21 cellular contexts compared by ENCODE assay signal in genomic region chr16:81770008-81770407, GRCh38. TPM values are rescaled to one million over a fixed set of nuclear protein-coding genes. Genes with fewer than 3 reads are reported as not detected.
DNase-seq lines count a peak whose midpoint lies in the region; ATAC-seq and TF ChIP-seq lines count a peak whose summit lies in the region.
"Had no signal": no experiment of that assay in that cellular context is flagged by ENCODE, and none has a peak within 500 bp of the region (broad histone marks: within the 10 kb centered on the region; RNA-seq: fewer than 3 reads in every experiment).

No MANE protein-coding gene starts in this region.

- H3K27ac Mint-ChIP-seq in memory B cell, result no peak overlapping the region
- H3K27ac Mint-ChIP-seq in stimulated activated memory B cell treated with anti-CD40 and anti-IgM and Interleukin-4, amounts not matched to agents 10 μg/mL and 1 μg/mL and 100 μg/mL, for 72 hours, result peak overlapping the region; percentile 68
- H3K27ac Mint-ChIP-seq in activated T-helper 2 cell treated with anti-CD3 and anti-CD28 coated beads, Interferon-gamma antibody, Interleukin-2, Interleukin-4, amounts not matched to agents 10 μg/mL and 5 μg/mL and 100 μg/mL, durations not matched to agents 14 hours and 24 hours and 36 hours, result no peak overlapping the region
- H3K27ac Mint-ChIP-seq: CD4-positive, alpha-beta memory T cell had no signal

- H3K4me3 Mint-ChIP-seq in memory B cell, result no peak overlapping the region
- peak overlapping the region; percentile 9 for H3K4me3 Mint-ChIP-seq in stimulated activated memory B cell treated with anti-CD40 and anti-IgM and Interleukin-4, amounts not matched to agents 10 μg/mL and 1 μg/mL and 100 μg/mL, for 72 hours
- H3K4me3 Mint-ChIP-seq in activated T-helper 2 cell treated with anti-CD3 and anti-CD28 coated beads, Interferon-gamma antibody, Interleukin-2, Interleukin-4, amounts not matched to agents 10 μg/mL and 5 μg/mL and 100 μg/mL, durations not matched to agents 14 hours and 24 hours and 36 hours (ENCODE audit: low read depth), result no peak overlapping the region
- H3K4me3 Mint-ChIP-seq: CD4-positive, alpha-beta memory T cell had no signal

- H3K9ac ChIP-seq in BLaER1, result no peak overlapping the region
- no peak overlapping the region for H3K9ac ChIP-seq in OCI-LY1 (ENCODE audit: low read length)

- intact Hi-C loops in activated T-helper 2 cell treated with anti-CD3 and anti-CD28 coated beads, Interferon-gamma antibody, Interleukin-2, Interleukin-4, amounts not matched to agents 10 μg/mL and 5 μg/mL and 100 μg/mL, durations not matched to agents 14 hours and 24 hours and 36 hours (cut with micrococcal nuclease), result no loop called here

- H3K4me2 ChIP-seq in BLaER1 (peak overlapping the region; percentile 34), OCI-LY1 (ENCODE audit: low read length) (peak overlapping the region; percentile 11; the same call in 1 of the 2 replicates)

- H3K4me1 ChIP-seq in BLaER1, result peaks cover 48% of the 10 kb centered on the region
- peaks cover 48% of the 10 kb centered on the region for H3K4me1 ChIP-seq in OCI-LY1 (ENCODE audit: insufficient read depth, low read length, severe bottlenecking)
- H3K4me1 ChIP-seq: SJCRH30 had no signal

- peaks cover 8% of the 10 kb centered on the region for H3K36me3 Mint-ChIP-seq in memory B cell
- peaks cover 2% of the 10 kb centered on the region for H3K36me3 Mint-ChIP-seq in stimulated activated memory B cell treated with anti-CD40 and anti-IgM and Interleukin-4, amounts not matched to agents 10 μg/mL and 1 μg/mL and 100 μg/mL, for 72 hours
- H3K36me3 Mint-ChIP-seq in activated T-helper 2 cell treated with anti-CD3 and anti-CD28 coated beads, Interferon-gamma antibody, Interleukin-2, Interleukin-4, amounts not matched to agents 10 μg/mL and 5 μg/mL and 100 μg/mL, durations not matched to agents 14 hours and 24 hours and 36 hours (ENCODE audit: low read depth), result no peaks in the 10 kb centered on the region
- H3K36me3 Mint-ChIP-seq: CD4-positive, alpha-beta memory T cell had no signal

- H3K9me3 ChIP-seq in BLaER1 (no peaks in the 10 kb centered on the region), OCI-LY1 (ENCODE audit: low read length) (no peaks in the 10 kb centered on the region)
- H3K9me3 ChIP-seq: SJCRH30 had no signal

- H3K27me3 ChIP-seq in BLaER1 (no peaks in the 10 kb centered on the region), OCI-LY1 (ENCODE audit: insufficient read depth, low read length) (no peaks in the 10 kb centered on the region)
- H3K27me3 ChIP-seq: SJCRH30 had no signal

- DNase-seq in memory B cell (ENCODE audit: low spot score in 2 of 2) (no peak), NCI-H524 (lab: John Stamatoyannopoulos, UW) (no peak)
- no peak for DNase-seq in activated T-helper 2 cell treated with anti-CD3 and anti-CD28 coated beads, Interferon-gamma antibody, Interleukin-2, Interleukin-4, amounts not matched to agents 10 μg/mL and 5 μg/mL and 100 μg/mL, durations not matched to agents 14 hours and 24 hours and 36 hours (ENCODE audit: low spot score)
- DNase-seq: 8988T; C1 segment of cervical spinal cord; CD4-positive, alpha-beta memory T cell; COR-L47; Karpas-422; NCI-H1092; NCI-H1417 treated with DMSO at 0.1 percent for 48 hours; NCI-H1694 treated with DMSO at 0.1 percent for 48 hours; NCI-H2081; NCI-H2227 treated with DMSO at 0.1 percent for 48 hours; NCI-H69; SJCRH30 had no signal

- peaks cover under 1% of the 10 kb centered on the region for H3F3A ChIP-seq in OCI-LY1 (ENCODE audit: insufficient read depth, low read length)

- no peaks in the 10 kb centered on the region for H3K9me2 ChIP-seq in OCI-LY1 (ENCODE audit: low read depth, low read length)

- no peaks in the 10 kb centered on the region for H3K27me3 Mint-ChIP-seq in memory B cell
- H3K27me3 Mint-ChIP-seq in stimulated activated memory B cell treated with anti-CD40 and anti-IgM and Interleukin-4, amounts not matched to agents 10 μg/mL and 1 μg/mL and 100 μg/mL, for 72 hours, result no peaks in the 10 kb centered on the region
- peaks cover 11% of the 10 kb centered on the region for H3K27me3 Mint-ChIP-seq in activated T-helper 2 cell treated with anti-CD3 and anti-CD28 coated beads, Interferon-gamma antibody, Interleukin-2, Interleukin-4, amounts not matched to agents 10 μg/mL and 5 μg/mL and 100 μg/mL, durations not matched to agents 14 hours and 24 hours and 36 hours (ENCODE audit: low read depth)

- H3K4me3 ChIP-seq in BLaER1 (no peak overlapping the region), OCI-LY1 (ENCODE audit: low read depth, low read length, poor library complexity, severe bottlenecking) (no peak overlapping the region)
- H3K4me3 ChIP-seq: SJCRH30 had no signal

- H3K79me2 ChIP-seq in OCI-LY1 (ENCODE audit: insufficient read depth, low read length), result no peaks in the 10 kb centered on the region

- no peak for TF ChIP-seq CTCF in OCI-LY1 (IDR thresholded peaks at IDR 0.05; ENCODE audit: low read length)

- H3K36me3 ChIP-seq in BLaER1 (no peaks in the 10 kb centered on the region), OCI-LY1 (ENCODE audit: insufficient read depth, low read length) (peaks cover 15% of the 10 kb centered on the region)
- H3K36me3 ChIP-seq: SJCRH30 had no signal

- ATAC-seq in memory B cell (ENCODE audit: low read depth) (peak; percentile 51), HG02852 (IDR thresholded peaks at IDR 0.05; ENCODE audit: unreplicated experiment) (no peak)
- no peak for ATAC-seq in stimulated activated memory B cell treated with anti-CD40 and anti-IgM and Interleukin-4, amounts not matched to agents 10 μg/mL and 1 μg/mL and 100 μg/mL, for 72 hours
- ATAC-seq: HCT116, SK-N-SH treated with all-trans-retinoic acid at 6 μM for 48 hours had no signal

- peaks cover 38% of the 10 kb centered on the region for H3K4me1 Mint-ChIP-seq in memory B cell
- peaks cover 64% of the 10 kb centered on the region for H3K4me1 Mint-ChIP-seq in stimulated activated memory B cell treated with anti-CD40 and anti-IgM and Interleukin-4, amounts not matched to agents 10 μg/mL and 1 μg/mL and 100 μg/mL, for 72 hours
- H3K4me1 Mint-ChIP-seq in activated T-helper 2 cell treated with anti-CD3 and anti-CD28 coated beads, Interferon-gamma antibody, Interleukin-2, Interleukin-4, amounts not matched to agents 10 μg/mL and 5 μg/mL and 100 μg/mL, durations not matched to agents 14 hours and 24 hours and 36 hours (ENCODE audit: low read depth), result no peaks in the 10 kb centered on the region
- H3K4me1 Mint-ChIP-seq: CD4-positive, alpha-beta memory T cell had no signal

- H3K27ac ChIP-seq in BLaER1 (no peak overlapping the region), OCI-LY1 (ENCODE audit: low read depth, low read length, poor library complexity, severe bottlenecking) (peak overlapping the region; percentile 73)
- H3K27ac ChIP-seq: SJCRH30 had no signal

- no peaks in the 10 kb centered on the region for H3K9me3 Mint-ChIP-seq in memory B cell
- no peaks in the 10 kb centered on the region for H3K9me3 Mint-ChIP-seq in stimulated activated memory B cell treated with anti-CD40 and anti-IgM and Interleukin-4, amounts not matched to agents 10 μg/mL and 1 μg/mL and 100 μg/mL, for 72 hours
- H3K9me3 Mint-ChIP-seq in activated T-helper 2 cell treated with anti-CD3 and anti-CD28 coated beads, Interferon-gamma antibody, Interleukin-2, Interleukin-4, amounts not matched to agents 10 μg/mL and 5 μg/mL and 100 μg/mL, durations not matched to agents 14 hours and 24 hours and 36 hours, result no peaks in the 10 kb centered on the region
- H3K9me3 Mint-ChIP-seq: CD4-positive, alpha-beta memory T cell had no signal

- H4K20me1 ChIP-seq in BLaER1, result no peaks in the 10 kb centered on the region
- H4K20me1 ChIP-seq in OCI-LY1 (ENCODE audit: insufficient read depth, low read length), result no peaks in the 10 kb centered on the region

- H2AFZ ChIP-seq in OCI-LY1 (ENCODE audit: low read length), result no peak overlapping the region

RNA-seq across cellular contexts. Expression of gene PLCG2, which starts 9.1 kb away (rescaled TPM):
- total RNA-seq in activated T-helper 2 cell treated with anti-CD3 and anti-CD28 coated beads, Interferon-gamma antibody, Interleukin-2, Interleukin-4, amounts not matched to agents 10 μg/mL and 5 μg/mL and 100 μg/mL, durations not matched to agents 14 hours and 24 hours and 36 hours, result 7.1 and 9.6 TPM in 2 replicates
